In the genomic region with DNA sequence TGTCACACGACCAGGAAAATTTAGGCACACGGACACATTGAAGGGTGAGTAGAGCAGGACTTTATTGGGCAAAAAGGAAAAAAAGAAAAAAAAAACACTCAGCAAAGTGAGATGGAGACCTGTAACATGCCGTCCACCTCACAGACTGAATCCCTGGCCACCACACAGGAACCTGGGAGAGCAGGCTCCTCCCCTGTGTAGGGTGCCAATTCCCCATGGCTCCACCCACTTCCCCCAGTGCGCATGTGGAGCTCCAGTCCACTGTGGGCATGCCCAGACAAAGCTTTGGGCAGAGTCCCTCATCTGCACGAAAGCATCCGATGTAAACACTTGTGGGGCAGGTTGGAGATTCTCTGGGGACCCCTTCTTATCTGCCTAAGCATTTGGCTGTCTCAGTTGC, we compare ENCODE assay signal across 13 cellular contexts. TPM values are rescaled to one million over a fixed set of nuclear protein-coding genes. Genes with fewer than 3 reads are reported as not detected.
A peak's percentile ranks its signal among the peaks of the same experiment; 100 is the strongest.
DNase-seq lines count a peak whose midpoint lies in the region; ATAC-seq, FAIRE-seq and TF ChIP-seq lines count a peak whose summit lies in the region.
"Had no signal": no experiment of that assay in that cellular context is flagged by ENCODE, and none has a peak within 500 bp of the region (broad histone marks: within the 10 kb centered on the region; RNA-seq: fewer than 3 reads in every experiment).

No MANE protein-coding gene starts in this region.

- BruUV-seq in HepG2 (replicated peaks; lab: Mats Ljungman, UMichigan) = no TSS peak

- FAIRE-seq in HepG2 (lab: Jason Lieb, UNC) = no peak

- DNase-seq in NCI-H146 (lab: John Stamatoyannopoulos, UW) = peak; percentile 27
- no peak for DNase-seq in NCI-H146 treated with DMSO at 0.1 percent for 48 hours (lab: John Stamatoyannopoulos, UW; ENCODE audit: unreplicated experiment)
- DNase-seq in HT-29 (ENCODE audit: low spot score) = peak; percentile 44
- peak; percentile 30 for DNase-seq in SK-MEL-5 (ENCODE audit: low read depth, low spot score)
- DNase-seq in HepG2 (ENCODE audit: low spot score) = no peak
- DNase-seq in sciatic nerve (ENCODE audit: low spot score) = no peak
- DNase-seq in MM.1S = no peak
- DNase-seq in tibial nerve (ENCODE audit: low spot score in 2 of 2) = no peak
- DNase-seq: ACHN; activated CD4-positive, alpha-beta T cell treated with anti-CD3 and anti-CD28 coated beads for 48 hours; NCI-H2081 had no signal

- TF ChIP-seq EP300 in HepG2 (IDR thresholded peaks at IDR 0.05; ENCODE audit: low read depth in 2 of 2, low read length in 2 of 2) = no peak
- no peak for TF ChIP-seq EP300 in HepG2 (CRISPR knock-in tag; IDR thresholded peaks at IDR 0.05; ENCODE audit: borderline replicate concordance)
- TF ChIP-seq EP300 in tibial nerve (IDR thresholded peaks at IDR 0.05) = no peak

- no peak overlapping the region for H3K27ac ChIP-seq in HepG2 (ENCODE audit: extremely low read length, insufficient read depth, low read length)
- H3K27ac ChIP-seq in MM.1S (ENCODE audit: low read length) = no peak overlapping the region
- no peak overlapping the region for H3K27ac ChIP-seq in tibial nerve
- H3K27ac ChIP-seq: right atrium auricular region, suprapubic skin had no signal

- in situ Hi-C loops in SK-MEL-5 (cut with HindIII; ENCODE audit: low pct_unique_long_range_greater_than_20kb, low sequenced_read_pairs) (no loop called here), HepG2 (cut with HindIII; ENCODE audit: extremely low pct_ligation_motif_present, low pct_unique_long_range_greater_than_20kb) (no loop called here)

- H3K79me2 ChIP-seq in HepG2 (ENCODE audit: insufficient read depth, low read length) = no peaks in the 10 kb centered on the region
- H3K79me2 ChIP-seq in MM.1S (ENCODE audit: low read length) = no peaks in the 10 kb centered on the region

- H3K4me1 ChIP-seq in HepG2 (ENCODE audit: insufficient read depth, low read length) = peaks cover 21% of the 10 kb centered on the region
- H3K4me1 ChIP-seq in MM.1S (ENCODE audit: low read length) = no peaks in the 10 kb centered on the region
- no peaks in the 10 kb centered on the region for H3K4me1 ChIP-seq in tibial nerve
- H3K4me1 ChIP-seq: right atrium auricular region had no signal

- H3K4me2 ChIP-seq in HepG2 (ENCODE audit: low read depth, low read length) (no peak overlapping the region), MM.1S (ENCODE audit: low read depth, low read length) (no peak overlapping the region)

- CTCF ChIA-PET in HepG2 (lab: Yijun Ruan, JAX; ENCODE audit: low intra/inter-chr PET ratio, low total read pairs) = no interaction called here

- H2AFZ ChIP-seq in HepG2 (ENCODE audit: low read length) = no peak overlapping the region
- no peak overlapping the region for H2AFZ ChIP-seq in MM.1S (ENCODE audit: low read length)

- H4K20me1 ChIP-seq in HepG2 (ENCODE audit: insufficient read depth, low read length) (no peaks in the 10 kb centered on the region), MM.1S (ENCODE audit: insufficient read depth, low read length) (no peaks in the 10 kb centered on the region)

- no peaks in the 10 kb centered on the region for H3F3A ChIP-seq in MM.1S (ENCODE audit: insufficient read depth, low read length)

- H3K27me3 ChIP-seq in HepG2 (ENCODE audit: control insufficient read depth in 1 of 2, insufficient read depth in 2 of 2, low read length in 2 of 2) (no peaks in the 10 kb centered on the region), MM.1S (replicated peaks; ENCODE audit: insufficient read depth, low read length) (no peaks in the 10 kb centered on the region), tibial nerve (no peaks in the 10 kb centered on the region)
- H3K27me3 ChIP-seq: right atrium auricular region, suprapubic skin had no signal

- H3K36me3 ChIP-seq in HepG2 (replicated peaks in 1 of 2; ENCODE audit: control insufficient read depth in 1 of 2, insufficient read depth in 2 of 2, low read length in 2 of 2) (no peaks in the 10 kb centered on the region; a peak in 1 of 5 replicates), MM.1S (replicated peaks; ENCODE audit: insufficient read depth, low read length) (no peaks in the 10 kb centered on the region), tibial nerve (no peaks in the 10 kb centered on the region)
- H3K36me3 ChIP-seq: right atrium auricular region, suprapubic skin had no signal

- no peaks in the 10 kb centered on the region for H3K9me2 ChIP-seq in MM.1S (replicated peaks; ENCODE audit: insufficient read depth, low read length)

- peak; percentile 21; the same call in 1 of the 3 replicates for ATAC-seq in HepG2
- ATAC-seq in sciatic nerve = no peak

- WGBS in HepG2 (ENCODE audit: low lambda C conversion rate) = 81% methylated on average over 5 of the region's 6 CpGs
- WGBS in tibial nerve, 2 donors = 82 to 83% methylated on average over 6 of the region's 6 CpGs

- no peak for TF ChIP-seq POLR2A in HepG2 (IDR thresholded peaks at IDR 0.05; ENCODE audit: insufficient read depth in 1 of 2, low read depth in 2 of 2, low read length in 2 of 2)
- no peak for TF ChIP-seq POLR2A in tibial nerve (IDR thresholded peaks at IDR 0.05)

- H3K4me3 ChIP-seq in HepG2 (replicated peaks in 1 of 3; ENCODE audit: insufficient read depth in 1 of 3, low read depth in 2 of 3, low read length in 3 of 3) (no peak overlapping the region), MM.1S (ENCODE audit: low read length) (no peak overlapping the region), tibial nerve (no peak overlapping the region)
- H3K4me3 ChIP-seq: right atrium auricular region, suprapubic skin had no signal

- intact Hi-C loops in HepG2 (cut with micrococcal nuclease; ENCODE audit: unreplicated experiment) (no loop called here), sciatic nerve (cut with DNase I) (no loop called here)

- POLR2A ChIA-PET in HepG2 (lab: Yijun Ruan, JAX) = interaction anchor here (1.0 to 1.6 kb wide), 2 partner anchors 24 to 37 kb away, joined by 3 to 5 read pairs; a partner anchor contains a TSS

- H3K9ac ChIP-seq in HepG2 (ENCODE audit: insufficient read depth, low read depth, low read length) = no peak overlapping the region
- H3K9ac ChIP-seq in MM.1S (ENCODE audit: low read length) = no peak overlapping the region

- no peak for TF ChIP-seq RAD21 in HepG2 (CRISPR knock-in tag; IDR thresholded peaks at IDR 0.05)

- TF ChIP-seq CTCF in HepG2 (CRISPR knock-in tag; IDR thresholded peaks at IDR 0.05) = no peak
- TF ChIP-seq CTCF in MM.1S (IDR thresholded peaks at IDR 0.05; ENCODE audit: low read length) = no peak
- TF ChIP-seq CTCF in tibial nerve (IDR thresholded peaks at IDR 0.05) = no peak

- H3K9me3 ChIP-seq in HepG2 (ENCODE audit: low read length) = no peaks in the 10 kb centered on the region
- no peaks in the 10 kb centered on the region for H3K9me3 ChIP-seq in MM.1S (replicated peaks; ENCODE audit: insufficient read depth, low read length)
- H3K9me3 ChIP-seq in tibial nerve = no peaks in the 10 kb centered on the region
- H3K9me3 ChIP-seq: right atrium auricular region, suprapubic skin had no signal

TF ChIP-seq in HepG2, 621 proteins besides CTCF, POLR2A, EP300 and RAD21 (continues in another document):
- no peak for TF ChIP-seq ZFP36L2 (CRISPR knock-in tag; IDR thresholded peaks at IDR 0.05)
- TF ChIP-seq, protein P1, sequence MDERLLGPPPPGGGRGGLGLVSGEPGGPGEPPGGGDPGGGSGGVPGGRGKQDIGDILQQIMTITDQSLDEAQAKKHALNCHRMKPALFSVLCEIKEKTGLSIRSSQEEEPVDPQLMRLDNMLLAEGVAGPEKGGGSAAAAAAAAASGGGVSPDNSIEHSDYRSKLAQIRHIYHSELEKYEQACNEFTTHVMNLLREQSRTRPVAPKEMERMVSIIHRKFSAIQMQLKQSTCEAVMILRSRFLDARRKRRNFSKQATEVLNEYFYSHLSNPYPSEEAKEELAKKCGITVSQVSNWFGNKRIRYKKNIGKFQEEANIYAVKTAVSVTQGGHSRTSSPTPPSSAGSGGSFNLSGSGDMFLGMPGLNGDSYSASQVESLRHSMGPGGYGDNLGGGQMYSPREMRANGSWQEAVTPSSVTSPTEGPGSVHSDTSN (CRISPR knock-in tag; IDR thresholded peaks at IDR 0.05) = no peak

RNA-seq across cellular contexts. Expression of a gene that starts 23.6 kb away (rescaled TPM):
- 5.4 and 6.1 TPM in 2 replicates for total RNA-seq in HT-29 (2014; rRNA removed; shearing (Covaris generic))
- 16.7 and 16.8 TPM in 2 replicates for total RNA-seq in SK-MEL-5 (2014; rRNA removed; shearing (Covaris generic))
- polyA plus RNA-seq in SK-MEL-5 (2015; cell fraction: cytosol; rRNA removed) = 11.7 and 13.2 TPM in 2 replicates
- polyA plus RNA-seq in SK-MEL-5 (2015; cell fraction: nucleus; rRNA removed) = 53.1 and 60.5 TPM in 2 replicates
- total RNA-seq in HepG2 (2016; rRNA removed; fragmentation: Illumina TruSeq; extraction: Trizol) (20.7 and 21.9 TPM in 2 replicates), sciatic nerve (24.8 TPM), tibial nerve (10 to 100 TPM; 20.4 to 25.6 (median 24.7) TPM)
- total RNA-seq in HepG2 (2016; cell fraction: cytosol; rRNA removed; fragmentation: Illumina TruSeq; extraction: Trizol; ENCODE audit: low read depth) = 7.2 and 7.4 TPM in 2 replicates
- total RNA-seq in HepG2 (2016; cell fraction: insoluble cytoplasmic fraction; rRNA removed; fragmentation: Illumina TruSeq; extraction: Trizol) = 21.0 and 24.2 TPM in 2 replicates
- total RNA-seq in HepG2 (2016; cell fraction: membrane; rRNA removed; fragmentation: Illumina TruSeq; extraction: Trizol) = 6.5 and 6.8 TPM in 2 replicates
- total RNA-seq in HepG2 (2016; cell fraction: nucleus; rRNA removed; fragmentation: Illumina TruSeq; extraction: Trizol) = 39.5 and 40.0 TPM in 2 replicates
- polyA plus RNA-seq in HepG2 (2011; rRNA removed) = 6.9 and 7.3 TPM in 2 replicates
- 1.9 and 2.8 TPM in 2 replicates for polyA plus RNA-seq in HepG2 (2011; cell fraction: cytosol; rRNA removed)
- 14.0 and 21.4 TPM in 2 replicates for polyA plus RNA-seq in HepG2 (2011; cell fraction: nucleus; rRNA removed)
- 9.3 and 12.6 TPM in 2 replicates for polyA plus RNA-seq in HepG2 (2012)
- 1.2 and 1.7 TPM in 2 replicates for polyA plus RNA-seq in HepG2 (2016; cell fraction: cytosol; fragmentation: Illumina TruSeq; extraction: Trizol; ENCODE audit: low read depth)
- 17.1 and 20.0 TPM in 2 replicates for polyA plus RNA-seq in HepG2 (2016; cell fraction: insoluble cytoplasmic fraction; fragmentation: Illumina TruSeq; extraction: Trizol; ENCODE audit: low read depth)
- 2.4 and 2.8 TPM in 2 replicates for polyA plus RNA-seq in HepG2 (2016; cell fraction: membrane; fragmentation: Illumina TruSeq; extraction: Trizol; ENCODE audit: low read depth)
- 30.7 and 35.3 TPM in 2 replicates for polyA plus RNA-seq in HepG2 (2016; cell fraction: nucleus; fragmentation: Illumina TruSeq; extraction: Trizol; ENCODE audit: insufficient read depth, low read depth)
- polyA minus RNA-seq in HepG2 (2011; rRNA and poly(A)+ RNA removed; ENCODE audit: low replicate concordance) = 4.0 and 4.6 TPM in 2 replicates
- polyA minus RNA-seq in HepG2 (2011; cell fraction: cytosol; rRNA and poly(A)+ RNA removed) = 2.9 and 3.2 TPM in 2 replicates
- polyA minus RNA-seq in HepG2 (2011; cell fraction: nucleus; rRNA and poly(A)+ RNA removed) = 55.5 and 58.1 TPM in 2 replicates

Comparison
In these comparisons a context has a peak if more than half of its experiments do, and no peak if none do; other contexts are left out.
1. DNase-seq: peak in NCI-H146 (single experiment), HT-29 (single experiment) and SK-MEL-5 (single experiment); none in NCI-H146 treated with DMSO at 0.1 percent for 48 hours (single experiment), HepG2 (single experiment), sciatic nerve (single experiment), MM.1S (single experiment) and tibial nerve (0 of 2).